23 cellular contexts compared by ENCODE assay signal in genomic region chr11:31821235-31821764, GRCh38. TPM values are rescaled to one million over a fixed set of nuclear protein-coding genes. Genes with fewer than 3 reads are reported as not detected.
"Had no signal": no experiment of that assay in that cellular context is flagged by ENCODE, and none has a peak within 500 bp of the region (broad histone marks: within the 10 kb centered on the region; RNA-seq: fewer than 3 reads in every experiment).

No MANE protein-coding gene starts in this region.

- DNase-seq: activated CD4-positive, alpha-beta T cell treated with anti-CD3 and anti-CD28 coated beads for 48 hours; activated CD4-positive, alpha-beta T cell treated with anti-CD3 and anti-CD28 coated beads, Interleukin-2, amount 50 U/mL, for 4 hours; activated CD4-positive, CD25-positive, alpha-beta regulatory T cell treated with anti-CD3 and anti-CD28 coated beads, Interleukin-2, amount 50 U/mL, for 72 hours; activated CD8-positive, alpha-beta memory T cell treated with anti-CD3 and anti-CD28 coated beads, Interleukin-2, amount 50 U/mL, for 48 hours; activated CD8-positive, alpha-beta T cell treated with anti-CD3 and anti-CD28 coated beads, Interleukin-2, amount 10 ng/mL, durations not matched to agents 7 days and 5 days; activated effector memory CD4-positive, alpha-beta T cell treated with anti-CD3 and anti-CD28 coated beads, Interleukin-2, amount 50 U/mL, for 16 hours; activated naive CD4-positive, alpha-beta T cell treated with Interleukin-2 at 50 U/mL for 16 hours; activated T-cell treated with anti-CD3 and anti-CD28 coated beads, Interleukin-2, amount 50 U/mL, for 24 hours; MG63; MV-4-11; NCI-H1092 treated with DMSO at 0.1 percent for 48 hours; NCI-H1417 treated with DMSO at 0.1 percent for 48 hours; NCI-H1694; NCI-H2029 treated with DMSO at 0.1 percent for 48 hours; NCI-H510A treated with DMSO at 0.1 percent for 48 hours; NCI-H69; NK-92 treated with Interleukin-12 subunit alpha and Interleukin-12 subunit beta, amount 100 ng/mL, for 24 hours; RPMI8226; SJCRH30 had no signal

- H3K27ac Mint-ChIP-seq: activated CD8-positive, alpha-beta T cell treated with anti-CD3 and anti-CD28 coated beads, Interleukin-2, amount 10 ng/mL, durations not matched to agents 7 days and 5 days; activated naive CD4-positive, alpha-beta T cell treated with anti-CD3 and anti-CD28 coated beads, Interleukin-2, amount 50 U/mL, for 72 hours; activated T-cell treated with anti-CD3 and anti-CD28 coated beads, Interleukin-2, amount 50 U/mL, for 24 hours; T-helper 1 cell treated with Interleukin-12 subunit alpha and Interleukin-12 subunit beta and Interleukin-4 antibody, amounts not matched to agents 30 μg/mL and 1 μg/mL, for 36 hours had no signal

- H3K4me3 Mint-ChIP-seq: activated CD8-positive, alpha-beta T cell treated with anti-CD3 and anti-CD28 coated beads, Interleukin-2, amount 10 ng/mL, durations not matched to agents 7 days and 5 days; activated T-cell treated with anti-CD3 and anti-CD28 coated beads, Interleukin-2, amount 50 U/mL, for 24 hours; T-helper 1 cell treated with Interleukin-12 subunit alpha and Interleukin-12 subunit beta and Interleukin-4 antibody, amounts not matched to agents 30 μg/mL and 1 μg/mL, for 36 hours had no signal

- ATAC-seq: activated CD8-positive, alpha-beta T cell treated with anti-CD3 and anti-CD28 coated beads, Interleukin-2, amount 10 ng/mL, durations not matched to agents 7 days and 5 days; activated naive CD4-positive, alpha-beta T cell treated with anti-CD3 and anti-CD28 coated beads, Interleukin-2, amount 50 U/mL, for 72 hours; Panc1; Right ventricle myocardium inferior had no signal

- H3K4me1 ChIP-seq: SJCRH30 had no signal

- H3K4me3 ChIP-seq: MG63, SJCRH30 had no signal

- H3K36me3 ChIP-seq: MG63, SJCRH30 had no signal

- H3K27me3 ChIP-seq: MG63, SJCRH30 had no signal

- H3K27ac ChIP-seq: SJCRH30 had no signal

- H3K9me3 ChIP-seq: MG63, SJCRH30 had no signal

RNA-seq across cellular contexts. Expression of gene PAX6, which starts 10.2 kb away (rescaled TPM):
- total RNA-seq: activated CD8-positive, alpha-beta T cell treated with anti-CD3 and anti-CD28 coated beads, Interleukin-2, amount 10 ng/mL, durations not matched to agents 7 days and 5 days; Right ventricle myocardium inferior had no signal
